14 cellular contexts compared by ENCODE assay signal in genomic region chr9:123168526-123168925, GRCh38.
DNase-seq lines count a peak whose midpoint lies in the region; ATAC-seq, FAIRE-seq and TF ChIP-seq lines count a peak whose summit lies in the region.
"Had no signal": no experiment of that assay in that cellular context is flagged by ENCODE, and none has a peak within 500 bp of the region (broad histone marks: within the 10 kb centered on the region; RNA-seq: fewer than 3 reads in every experiment).

No MANE protein-coding gene starts in this region.

- H3K56ac ChIP-seq in H1 (replicated peaks; ENCODE audit: insufficient read length, low read depth, low read length): no peak overlapping the region

- no peak overlapping the region for H2BK5ac ChIP-seq in H1 (ENCODE audit: low read depth, low read length)

- FAIRE-seq in H1 (lab: Jason Lieb, UNC): no peak
- FAIRE-seq: A549 had no signal

- H2AFZ ChIP-seq in OCI-LY1 (ENCODE audit: low read length) (no peak overlapping the region), H1 (ENCODE audit: low read length) (no peak overlapping the region)

- H4K20me1 ChIP-seq in DOHH2 (ENCODE audit: control insufficient read depth, insufficient read depth, low read depth, low read length) (no peaks in the 10 kb centered on the region), OCI-LY1 (ENCODE audit: insufficient read depth, low read length) (no peaks in the 10 kb centered on the region), H1 (replicated peaks in 1 of 2; ENCODE audit: control insufficient read depth in 1 of 2, insufficient read depth in 2 of 2, low read length in 2 of 2) (no peaks in the 10 kb centered on the region)

- DNase-seq in H1 (ENCODE audit: low read depth in 1 of 2, low spot score in 2 of 2): no peak
- DNase-seq in stomach: no peak
- DNase-seq in right lobe of liver: no peak
- no peak for DNase-seq in transverse colon
- DNase-seq: IMR-90, NCI-H187 treated with DMSO at 0.1 percent for 48 hours, NCI-H345, NCI-H526 treated with DMSO at 0.1 percent for 48 hours had no signal

- CTCF ChIA-PET in H1 (lab: Charles Lee; ENCODE audit: partially characterized antibody): no interaction called here

- H3K4me3 ChIP-seq in DOHH2 (ENCODE audit: low read length): no peak overlapping the region
- H3K4me3 ChIP-seq in OCI-LY1 (ENCODE audit: low read depth, low read length, poor library complexity, severe bottlenecking): no peak overlapping the region
- no peak overlapping the region for H3K4me3 ChIP-seq in H1 (ENCODE audit: extremely low read depth in 1 of 4, insufficient read depth in 2 of 4, low read depth in 3 of 4, low read length in 4 of 4)
- no peak overlapping the region for H3K4me3 ChIP-seq in stomach
- H3K4me3 ChIP-seq in right lobe of liver: no peak overlapping the region
- no peak overlapping the region for H3K4me3 ChIP-seq in transverse colon
- H3K4me3 ChIP-seq: A549, SJSA1 had no signal

- no peak overlapping the region for H3K14ac ChIP-seq in H1 (ENCODE audit: insufficient read length)

- H3K27me3 Mint-ChIP-seq in nephron (ENCODE audit: low read depth): no peaks in the 10 kb centered on the region

- no peak overlapping the region for H3K4me3 Mint-ChIP-seq in nephron

- no peak for TF ChIP-seq CTCF in DOHH2 (IDR thresholded peaks at IDR 0.05; ENCODE audit: low read depth, low read length, poor library complexity, severe bottlenecking)
- TF ChIP-seq CTCF in OCI-LY1 (IDR thresholded peaks at IDR 0.05; ENCODE audit: low read length): no peak
- TF ChIP-seq CTCF in H1 (IDR thresholded peaks at IDR 0.05; ENCODE audit: control extremely low read depth in 1 of 3, insufficient read depth in 1 of 3, low read depth in 1 of 3, low read length in 3 of 3): no peak
- TF ChIP-seq CTCF in nephron (IDR thresholded peaks at IDR 0.05; ENCODE audit: unreplicated experiment in 3 of 3): no peak
- TF ChIP-seq CTCF in stomach (IDR thresholded peaks at IDR 0.05): no peak
- no peak for TF ChIP-seq CTCF in right lobe of liver (IDR thresholded peaks at IDR 0.05)
- TF ChIP-seq CTCF in transverse colon (IDR thresholded peaks at IDR 0.05): no peak

- peak overlapping the region; percentile 5; the same call in 1 of the 2 replicates for H3K9ac ChIP-seq in OCI-LY1 (ENCODE audit: low read length)
- no peak overlapping the region for H3K9ac ChIP-seq in H1 (replicated peaks in 1 of 4; ENCODE audit: extremely low read depth in 1 of 4, low read depth in 3 of 4, low read length in 3 of 4)

- H3F3A ChIP-seq in DOHH2 (ENCODE audit: control insufficient read depth, insufficient read depth) (peaks cover 7% of the 10 kb centered on the region), OCI-LY1 (ENCODE audit: insufficient read depth, low read length) (no peaks in the 10 kb centered on the region)

- no peak overlapping the region for H3K4ac ChIP-seq in H1 (replicated peaks; ENCODE audit: insufficient read length, low read depth, low read length)

- H3K36me3 ChIP-seq in DOHH2 (ENCODE audit: control insufficient read depth, low read length): peaks cover 89% of the 10 kb centered on the region
- H3K36me3 ChIP-seq in OCI-LY1 (ENCODE audit: insufficient read depth, low read length): peaks cover 29% of the 10 kb centered on the region; the same call in 1 of the 2 replicates
- peaks cover 0 to 5% (median 0%) of the 10 kb centered on the region in 4 experiments; a peak in 1 of 8 replicates for H3K36me3 ChIP-seq in H1 (ENCODE audit: control insufficient read depth in 2 of 4, insufficient read depth in 4 of 4, low read length in 3 of 4)
- peaks cover 0 to 3% (median 0%) of the 10 kb centered on the region in 4 donors for H3K36me3 ChIP-seq in stomach
- no peaks in the 10 kb centered on the region for H3K36me3 ChIP-seq in right lobe of liver
- no peaks in the 10 kb centered on the region for H3K36me3 ChIP-seq in transverse colon
- H3K36me3 ChIP-seq: SJSA1 had no signal

- TF ChIP-seq POLR2A in H1 (IDR thresholded peaks at IDR 0.05; ENCODE audit: control extremely low read depth in 1 of 2, low read depth in 2 of 2, low read length in 2 of 2) (no peak), stomach (IDR thresholded peaks at IDR 0.05) (no peak), right lobe of liver (IDR thresholded peaks at IDR 0.05) (no peak), transverse colon (IDR thresholded peaks at IDR 0.05) (no peak)

- TF ChIP-seq RAD21 in H1 (IDR thresholded peaks at IDR 0.05 in 1 of 2, conservative IDR thresholded peaks at IDR 0.05 in 1 of 2; ENCODE audit: low read depth in 2 of 2, low read length in 2 of 2): no peak

- H3K79me1 ChIP-seq in H1 (ENCODE audit: low read depth, low read length): no peaks in the 10 kb centered on the region; the same call in 1 of the 2 replicates

- H2AK5ac ChIP-seq in H1 (ENCODE audit: low read depth, low read length): no peak overlapping the region

- H4K8ac ChIP-seq in H1 (ENCODE audit: extremely low read depth, insufficient read depth, low read length): no peak overlapping the region

- no peak overlapping the region for H4K91ac ChIP-seq in H1 (replicated peaks; ENCODE audit: insufficient read length, low read length)

- H3K23ac ChIP-seq in H1 (ENCODE audit: insufficient read length): no peak overlapping the region

- H3K18ac ChIP-seq in H1 (ENCODE audit: extremely low read depth, low read length): no peak overlapping the region

- H3K4me1 ChIP-seq in DOHH2 (ENCODE audit: control insufficient read depth, low read length): peaks cover 96% of the 10 kb centered on the region
- peaks cover 96% of the 10 kb centered on the region for H3K4me1 ChIP-seq in OCI-LY1 (ENCODE audit: insufficient read depth, low read length, severe bottlenecking)
- peaks cover 0 to 7% (median 3%) of the 10 kb centered on the region in 4 experiments; a peak in 5 of 7 replicates for H3K4me1 ChIP-seq in H1 (replicated peaks in 1 of 4; ENCODE audit: control insufficient read depth in 3 of 4, insufficient read depth in 4 of 4, low read length in 3 of 4)
- H3K4me1 ChIP-seq in stomach: no peaks in the 10 kb centered on the region
- no peaks in the 10 kb centered on the region for H3K4me1 ChIP-seq in right lobe of liver
- H3K4me1 ChIP-seq in transverse colon: no peaks in the 10 kb centered on the region
- H3K4me1 ChIP-seq: A549, SJSA1 had no signal

- peak overlapping the region; percentile 28; the same call in 1 of the 2 replicates for H3K4me2 ChIP-seq in DOHH2 (ENCODE audit: low read length)
- peak overlapping the region; percentile 26; the same call in 1 of the 2 replicates for H3K4me2 ChIP-seq in OCI-LY1 (ENCODE audit: low read length)
- H3K4me2 ChIP-seq in H1 (ENCODE audit: insufficient read depth in 1 of 2, low read depth in 2 of 2, low read length in 2 of 2): no peak overlapping the region
- H3K4me2 ChIP-seq: A549 had no signal

- H3K79me2 ChIP-seq in DOHH2 (ENCODE audit: control insufficient read depth, low read length) (peaks cover 90% of the 10 kb centered on the region), OCI-LY1 (ENCODE audit: insufficient read depth, low read length) (peaks cover 13% of the 10 kb centered on the region; the same call in 1 of the 2 replicates), H1 (ENCODE audit: control insufficient read depth in 1 of 2, insufficient read depth in 2 of 2, low read length in 2 of 2) (peaks cover 0 to 3% of the 10 kb centered on the region in 2 experiments; a peak in 1 of 4 replicates)

- H3K9me3 Mint-ChIP-seq in nephron: no peaks in the 10 kb centered on the region

- H3K9me2 ChIP-seq in DOHH2 (replicated peaks; ENCODE audit: control insufficient read depth, low read length): no peaks in the 10 kb centered on the region
- H3K9me2 ChIP-seq in OCI-LY1 (ENCODE audit: low read depth, low read length): no peaks in the 10 kb centered on the region

- no peak overlapping the region for H4K5ac ChIP-seq in H1 (ENCODE audit: insufficient read length, low read depth, low read length)

- 93% methylated on average over 2 of the region's 2 CpGs; no CpG with 5 or more reads in 1 of the 2 experiments for WGBS in H1 (ENCODE audit: extremely low coverage in 1 of 2, insufficient coverage in 1 of 2, insufficient read length in 1 of 2, insufficient replicate concordance in 2 of 2, low coverage in 1 of 2, low lambda C conversion rate in 2 of 2, missing lambda C conversion rate in 1 of 2), 2 experiments
- WGBS in stomach, 5 donors: 88 to 93% (median 91%) methylated on average over 2 of the region's 2 CpGs
- WGBS in right lobe of liver (ENCODE audit: insufficient coverage, low coverage, low lambda C conversion rate, missing lambda C conversion rate): 95% methylated on average over 2 of the region's 2 CpGs
- 93 to 96% methylated on average over 2 of the region's 2 CpGs for WGBS in transverse colon (ENCODE audit: low coverage in 1 of 2), 2 donors

- H2BK15ac ChIP-seq in H1 (ENCODE audit: low read length): no peak overlapping the region

- no peak overlapping the region for H2BK20ac ChIP-seq in H1 (ENCODE audit: low read length)

- ATAC-seq in right lobe of liver (no peak), GM18909 (IDR thresholded peaks at IDR 0.05; ENCODE audit: poor library complexity, unreplicated experiment) (no peak)
- ATAC-seq: A549 had no signal

- H2BK12ac ChIP-seq in H1 (ENCODE audit: low read depth, low read length): no peak overlapping the region

- H3K36me3 Mint-ChIP-seq in nephron (ENCODE audit: low read depth): peaks cover 11% of the 10 kb centered on the region

- TF ChIP-seq EP300 in H1 (IDR thresholded peaks at IDR 0.05; ENCODE audit: borderline replicate concordance in 1 of 2, low read depth in 2 of 2, low read length in 2 of 2): no peak
- no peak for TF ChIP-seq EP300 in stomach (IDR thresholded peaks at IDR 0.05)
- TF ChIP-seq EP300 in transverse colon (IDR thresholded peaks at IDR 0.05; ENCODE audit: low read depth): no peak

- H3K27me3 ChIP-seq in DOHH2 (ENCODE audit: control insufficient read depth, low read length) (no peaks in the 10 kb centered on the region), OCI-LY1 (ENCODE audit: insufficient read depth, low read length) (no peaks in the 10 kb centered on the region), H1 (replicated peaks in 1 of 4; ENCODE audit: control insufficient read depth in 3 of 4, extremely low read depth in 1 of 4, insufficient read depth in 3 of 4, low read length in 3 of 4) (no peaks in the 10 kb centered on the region), stomach (no peaks in the 10 kb centered on the region), right lobe of liver (no peaks in the 10 kb centered on the region), transverse colon (no peaks in the 10 kb centered on the region)
- H3K27me3 ChIP-seq: SJSA1 had no signal

- in situ Hi-C loops in transverse colon (cut with MboI; ENCODE audit: low pct_ligation_motif_present in 1 of 4, low pct_unique_long_range_greater_than_20kb in 1 of 4, low sequenced_read_pairs in 3 of 4): no loop called here

- intact Hi-C loops in stomach (cut with DNase I; ENCODE audit: low total_unique reads): no loop called here
- intact Hi-C loops in right lobe of liver (cut with DNase I): no loop called here
- intact Hi-C loops in transverse colon (cut with DNase I; ENCODE audit: low total_unique reads): no loop called here

- peak overlapping the region in 2 of 3 experiments; percentile 38 to 55 for H3K27ac Mint-ChIP-seq in nephron

- H2BK120ac ChIP-seq in H1 (replicated peaks; ENCODE audit: low read depth, low read length): no peak overlapping the region

- H3K27ac ChIP-seq in DOHH2 (ENCODE audit: low read depth, low read length) (peak overlapping the region; percentile 98), OCI-LY1 (ENCODE audit: low read depth, low read length, poor library complexity, severe bottlenecking) (peak overlapping the region; percentile 99), H1 (ENCODE audit: low read depth, low read length) (no peak overlapping the region), stomach (no peak overlapping the region), right lobe of liver (no peak overlapping the region), transverse colon (no peak overlapping the region)
- H3K27ac ChIP-seq: A549, SJSA1 had no signal

- POLR2A ChIA-PET in H1 (lab: Charles Lee; ENCODE audit: partially characterized antibody): no interaction called here

- H3K23me2 ChIP-seq in H1 (ENCODE audit: low read depth, low read length): no peaks in the 10 kb centered on the region

- H3K4me1 Mint-ChIP-seq in nephron: peaks cover 6% of the 10 kb centered on the region

- H3K9me3 ChIP-seq in DOHH2 (ENCODE audit: control insufficient read depth, insufficient read depth, low read length): no peaks in the 10 kb centered on the region
- no peaks in the 10 kb centered on the region for H3K9me3 ChIP-seq in OCI-LY1 (ENCODE audit: low read length)
- H3K9me3 ChIP-seq in H1 (ENCODE audit: insufficient read depth in 2 of 2, low read depth in 1 of 2, low read length in 1 of 2): no peaks in the 10 kb centered on the region
- H3K9me3 ChIP-seq in stomach: no peaks in the 10 kb centered on the region
- no peaks in the 10 kb centered on the region for H3K9me3 ChIP-seq in right lobe of liver
- H3K9me3 ChIP-seq in transverse colon: no peaks in the 10 kb centered on the region
- H3K9me3 ChIP-seq: A549, SJSA1 had no signal

Comparison
In these comparisons a context has a peak if more than half of its experiments do, and no peak if none do; other contexts are left out.
1. H3K27ac ChIP-seq: peak in DOHH2 (single experiment) and OCI-LY1 (single experiment); none in H1 (single experiment), stomach (0 of 5), right lobe of liver (0 of 3) and transverse colon (0 of 4).
2. H3K4me2 ChIP-seq: peak in DOHH2 (single experiment) and OCI-LY1 (single experiment); none in H1 (0 of 2).